8 cellular contexts compared by ENCODE assay signal in genomic region chr2:157876066-157876770, GRCh38. TPM values are rescaled to one million over a fixed set of nuclear protein-coding genes. Genes with fewer than 3 reads are reported as not detected.
DNase-seq lines count a peak whose midpoint lies in the region; ATAC-seq and TF ChIP-seq lines count a peak whose summit lies in the region.

ACVR1 (minus strand) TSS chr2:157876330; CDS start chr2:157799493, 76,837 bp downstream.

- DNase-seq in Daoy (ENCODE audit: low read depth): peak; percentile 98
- peak; percentile 81 for DNase-seq in GOT3 (lab: John Stamatoyannopoulos, UW)
- peak; percentile 97 for DNase-seq in LHCN-M2 (ENCODE audit: low read depth)
- peak; percentile 23 for DNase-seq in SHP77 treated with DMSO at 0.1 percent for 48 hours (lab: John Stamatoyannopoulos, UW)
- peak; percentile 93 for DNase-seq in activated effector memory CD4-positive, alpha-beta T cell treated with anti-CD3 and anti-CD28 coated beads, Interleukin-2, amount 50 U/mL, for 16 hours
- DNase-seq in fibroblast of the aortic adventitia (ENCODE audit: low read depth): peak; percentile 97
- peak; percentile 88 for DNase-seq in natural killer cell treated with Interleukin-12 subunit alpha and Interleukin-12 subunit beta and Interleukin-15 and Interleukin-18, amount 100 ng/mL, for 72 hours (ENCODE audit: low spot score)
- peak; percentile 85 for DNase-seq in stimulated activated naive CD4-positive, alpha-beta T cell treated with Interleukin-2 at 50 U/mL for 16 hours (lab: John Stamatoyannopoulos, UW)

- H3K36me3 Mint-ChIP-seq in natural killer cell treated with Interleukin-12 subunit alpha and Interleukin-12 subunit beta and Interleukin-15 and Interleukin-18, amount 100 ng/mL, for 72 hours: no peaks in the 10 kb centered on the region

- peak; percentile 13 for TF ChIP-seq CTCF in fibroblast of the aortic adventitia (IDR thresholded peaks at IDR 0.05; ENCODE audit: insufficient read depth, low read length)

- peak; percentile 92 to 94 for ATAC-seq in natural killer cell treated with Interleukin-12 subunit alpha and Interleukin-12 subunit beta and Interleukin-15 and Interleukin-18, amount 100 ng/mL, for 72 hours

- peak within 1 kb of the TSS; percentile 87 for H3K4me3 ChIP-seq in fibroblast of the aortic adventitia (ENCODE audit: low read depth, low read length)

- H3K27ac Mint-ChIP-seq in natural killer cell treated with Interleukin-12 subunit alpha and Interleukin-12 subunit beta and Interleukin-15 and Interleukin-18, amount 100 ng/mL, for 72 hours: peak within 1 kb of the TSS; percentile 71 to 79

- peaks cover 15 to 25% of the 10 kb centered on the region in 2 donors for H3K4me1 Mint-ChIP-seq in natural killer cell treated with Interleukin-12 subunit alpha and Interleukin-12 subunit beta and Interleukin-15 and Interleukin-18, amount 100 ng/mL, for 72 hours (ENCODE audit: low read depth in 2 of 2)

- no peaks in the 10 kb centered on the region for H3K27me3 Mint-ChIP-seq in natural killer cell treated with Interleukin-12 subunit alpha and Interleukin-12 subunit beta and Interleukin-15 and Interleukin-18, amount 100 ng/mL, for 72 hours

- peak within 1 kb of the TSS; percentile 93 for H3K4me3 Mint-ChIP-seq in natural killer cell treated with Interleukin-12 subunit alpha and Interleukin-12 subunit beta and Interleukin-15 and Interleukin-18, amount 100 ng/mL, for 72 hours

- H3K9me3 Mint-ChIP-seq in natural killer cell treated with Interleukin-12 subunit alpha and Interleukin-12 subunit beta and Interleukin-15 and Interleukin-18, amount 100 ng/mL, for 72 hours: no peaks in the 10 kb centered on the region

RNA-seq across cellular contexts. Expression of gene ACVR1, which starts in this region (rescaled TPM):
- 7.2 and 11.3 TPM in 2 replicates for total RNA-seq in Daoy (2014; rRNA removed; shearing (Covaris generic))
- 19.7 and 30.3 TPM in 2 replicates for total RNA-seq in LHCN-M2 (2014; rRNA removed)
- polyA plus RNA-seq in LHCN-M2 (2012): 21.5 TPM
- total RNA-seq in fibroblast of the aortic adventitia (ENCODE audit: low replicate concordance): 16.2 and 32.9 TPM in 2 replicates
- total RNA-seq in natural killer cell treated with Interleukin-12 subunit alpha and Interleukin-12 subunit beta and Interleukin-15 and Interleukin-18, amount 100 ng/mL, for 72 hours: 10 to 100 TPM in 1 of 2 donors, 1 to 10 TPM in 1; 5.7 to 14.3 TPM

Comparison
In these comparisons a context has a peak if more than half of its experiments do, and no peak if none do; other contexts are left out.
1. Peak in every context shown above with its lines: DNase-seq, ATAC-seq and H3K4me3 ChIP-seq.
2. DNase-seq: peak in every context shown above with its lines; median percentile 98 in Daoy; 97 in LHCN-M2; 97 in fibroblast of the aortic adventitia; 93 in activated effector memory CD4-positive, alpha-beta T cell treated with anti-CD3 and anti-CD28 coated beads, Interleukin-2, amount 50 U/mL, for 16 hours; 88 in natural killer cell treated with Interleukin-12 subunit alpha and Interleukin-12 subunit beta and Interleukin-15 and Interleukin-18, amount 100 ng/mL, for 72 hours; 85 in stimulated activated naive CD4-positive, alpha-beta T cell treated with Interleukin-2 at 50 U/mL for 16 hours; 81 in GOT3; 23 in SHP77 treated with DMSO at 0.1 percent for 48 hours.